1 cellular context compared by ENCODE assay signal in genomic region chr2:241882090-241882625, GRCh38.
A peak's percentile ranks its signal among the peaks of the same experiment; 100 is the strongest.
TF ChIP-seq lines count a peak whose summit lies in the region.

No MANE protein-coding gene starts in this region.

TF ChIP-seq in SK-N-SH, 30 proteins besides CTCF, POLR2A, EP300 and RAD21 (continued from another document):
- peak; percentile 56; the same call in 1 of the 2 replicates for TF ChIP-seq USF1 (IDR thresholded peaks at IDR 0.05; ENCODE audit: borderline replicate concordance, low read depth)
- peak; percentile 89 for TF ChIP-seq MXI1 (IDR thresholded peaks at IDR 0.05; ENCODE audit: low read depth, low read length)
- TF ChIP-seq RFX5 (IDR thresholded peaks at IDR 0.05; ENCODE audit: low read length): no peak
- no peak for TF ChIP-seq TEAD4 (IDR thresholded peaks at IDR 0.05; ENCODE audit: borderline replicate concordance, insufficient read depth)
- TF ChIP-seq, protein P1, sequence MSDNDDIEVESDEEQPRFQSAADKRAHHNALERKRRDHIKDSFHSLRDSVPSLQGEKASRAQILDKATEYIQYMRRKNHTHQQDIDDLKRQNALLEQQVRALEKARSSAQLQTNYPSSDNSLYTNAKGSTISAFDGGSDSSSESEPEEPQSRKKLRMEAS (IDR thresholded peaks at IDR 0.05; ENCODE audit: low read depth): peak; percentile 55
- TF ChIP-seq RXRA (IDR thresholded peaks at IDR 0.05; ENCODE audit: borderline replicate concordance, low read depth): no peak
- TF ChIP-seq NRF1 (IDR thresholded peaks at IDR 0.05; ENCODE audit: low read depth, low read length): no peak
- no peak for TF ChIP-seq IRF3 (IDR thresholded peaks at IDR 0.05; ENCODE audit: low read depth, low read length)
- TF ChIP-seq FOSL2 (IDR thresholded peaks at IDR 0.05; ENCODE audit: borderline replicate concordance, low read depth): no peak
- no peak for TF ChIP-seq POLR2AphosphoS5 (IDR thresholded peaks at IDR 0.05; ENCODE audit: low read depth, low read length)
- TF ChIP-seq TAF1 (IDR thresholded peaks at IDR 0.05; ENCODE audit: borderline replicate concordance, low read depth, low read length): no peak
- no peak for TF ChIP-seq MEF2A (IDR thresholded peaks at IDR 0.05; ENCODE audit: borderline replicate concordance, low read depth)
- no peak; the same call in 1 of the 2 replicates for TF ChIP-seq FOXJ3 (CRISPR knock-in tag; IDR thresholded peaks at IDR 0.05)
- TF ChIP-seq GABPA (IDR thresholded peaks at IDR 0.05; ENCODE audit: low read depth): no peak
- TF ChIP-seq GATA2 (CRISPR knock-in tag; IDR thresholded peaks at IDR 0.05): no peak
- no peak for TF ChIP-seq ELF1 (IDR thresholded peaks at IDR 0.05)
- TF ChIP-seq JUND (IDR thresholded peaks at IDR 0.05): no peak
- no peak for TF ChIP-seq NFIC (IDR thresholded peaks at IDR 0.05; ENCODE audit: borderline replicate concordance)
